Comparison of ENCODE assay signal across 14 cellular contexts in the genomic region with DNA sequence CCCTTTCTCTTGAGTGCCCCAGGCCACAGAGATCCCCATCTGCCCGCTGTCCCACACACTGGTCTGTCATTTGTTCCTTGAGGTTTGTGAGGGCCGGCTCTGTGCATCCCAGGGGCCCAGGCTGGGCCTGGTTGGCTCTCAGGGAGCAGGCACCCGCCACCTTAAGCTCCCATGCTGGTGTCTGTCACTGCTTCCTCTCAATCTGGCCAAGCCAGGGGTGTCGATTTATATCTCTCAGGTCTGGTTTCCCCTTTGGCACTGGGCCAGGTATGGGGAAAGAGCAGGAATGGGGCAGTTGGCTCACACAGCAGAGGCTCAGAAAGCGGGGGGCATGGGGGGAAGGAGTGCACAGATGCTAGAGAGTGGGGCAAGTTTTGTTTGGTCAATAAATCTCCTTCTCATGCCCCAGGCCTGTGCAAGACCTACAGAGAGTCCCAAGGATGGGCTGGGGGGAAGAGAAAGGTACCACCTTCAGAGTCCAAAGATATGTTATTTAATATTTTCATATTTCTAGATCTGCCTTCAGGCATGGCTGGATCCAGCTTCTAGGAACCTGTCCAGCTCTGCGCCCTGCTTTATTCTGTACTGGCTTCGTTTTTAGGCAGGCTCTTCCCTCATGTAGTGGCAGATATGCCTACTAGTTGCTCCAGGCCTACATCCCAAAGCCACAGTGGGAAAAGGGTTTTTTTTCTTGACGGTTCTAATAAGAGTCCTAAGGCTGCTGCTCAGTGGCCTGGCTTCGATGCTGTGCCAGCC. TPM values are rescaled to one million over a fixed set of nuclear protein-coding genes. Genes with fewer than 3 reads are reported as not detected.
A peak's percentile ranks its signal among the peaks of the same experiment; 100 is the strongest.
DNase-seq lines count a peak whose midpoint lies in the region; ATAC-seq and TF ChIP-seq lines count a peak whose summit lies in the region.
"Had no signal": no experiment of that assay in that cellular context is flagged by ENCODE, and none has a peak within 500 bp of the region (broad histone marks: within the 10 kb centered on the region; RNA-seq: fewer than 3 reads in every experiment).

No MANE protein-coding gene starts in this region.

- CTCF ChIA-PET in Calu3 (lab: Charles Lee), result interaction anchor here (1.7 kb wide), 1 partner anchor 27 kb away, joined by 3 read pairs; no protein-coding TSS in a partner anchor

- TF ChIP-seq POLR2A in uterus (IDR thresholded peaks at IDR 0.05), result no peak

- H3K9me3 ChIP-seq in CD4-positive, CD25-positive, alpha-beta regulatory T cell (ENCODE audit: control insufficient read depth in 2 of 2, low read length in 2 of 2), result no peaks in the 10 kb centered on the region
- H3K9me3 ChIP-seq in uterus, result no peaks in the 10 kb centered on the region
- H3K9me3 ChIP-seq: body of pancreas, right lobe of liver had no signal

- H3K9me3 Mint-ChIP-seq in CD4-positive, CD25-positive, alpha-beta regulatory T cell, result no peaks in the 10 kb centered on the region
- no peaks in the 10 kb centered on the region for H3K9me3 Mint-ChIP-seq in Calu3 (ENCODE audit: low read depth, unreplicated experiment)
- no peaks in the 10 kb centered on the region for H3K9me3 Mint-ChIP-seq in activated naive CD8-positive, alpha-beta T cell treated with anti-CD3 and anti-CD28 coated beads, Interleukin-2, amount 10 ng/mL, durations not matched to agents 7 days and 5 days
- H3K9me3 Mint-ChIP-seq: nephron had no signal

- no peak for ATAC-seq in CD4-positive, CD25-positive, alpha-beta regulatory T cell (ENCODE audit: low read depth in 2 of 2)
- ATAC-seq in activated naive CD8-positive, alpha-beta T cell treated with anti-CD3 and anti-CD28 coated beads, Interleukin-2, amount 10 ng/mL, durations not matched to agents 7 days and 5 days (ENCODE audit: low read depth), result no peak
- no peak for ATAC-seq in HG03565 (IDR thresholded peaks at IDR 0.05; ENCODE audit: unreplicated experiment)
- ATAC-seq: body of pancreas had no signal

- H3K27me3 ChIP-seq in CD4-positive, CD25-positive, alpha-beta regulatory T cell (ENCODE audit: control insufficient read depth, insufficient read depth, low read length), result no peaks in the 10 kb centered on the region
- no peaks in the 10 kb centered on the region for H3K27me3 ChIP-seq in uterus
- H3K27me3 ChIP-seq: body of pancreas, heart right ventricle, right lobe of liver had no signal

- POLR2A ChIA-PET in activated naive CD8-positive, alpha-beta T cell treated with anti-CD3 and anti-CD28 coated beads, Interleukin-2, amount 10 ng/mL, durations not matched to agents 7 days and 5 days (lab: Charles Lee), result interaction anchor here (0.7 kb wide), 1 partner anchor 18 kb away, joined by 3 read pairs; no protein-coding TSS in a partner anchor

- TF ChIP-seq CTCF in Calu3 (IDR thresholded peaks at IDR 0.05; ENCODE audit: unreplicated experiment) (no peak), GM10266 (IDR thresholded peaks at IDR 0.05; ENCODE audit: control insufficient read depth, insufficient read depth, low read depth, missing control alignments) (no peak), uterus (IDR thresholded peaks at IDR 0.05) (no peak)

- peaks cover 85% of the 10 kb centered on the region for H3K36me3 ChIP-seq in CD4-positive, CD25-positive, alpha-beta regulatory T cell (ENCODE audit: control insufficient read depth, insufficient read depth, low read length)
- no peaks in the 10 kb centered on the region for H3K36me3 ChIP-seq in uterus

- H3K36me3 Mint-ChIP-seq in CD4-positive, CD25-positive, alpha-beta regulatory T cell, result peaks cover 61% of the 10 kb centered on the region
- H3K36me3 Mint-ChIP-seq in Calu3 (ENCODE audit: insufficient read depth, unreplicated experiment), result peaks cover 40% of the 10 kb centered on the region
- H3K36me3 Mint-ChIP-seq in activated naive CD8-positive, alpha-beta T cell treated with anti-CD3 and anti-CD28 coated beads, Interleukin-2, amount 10 ng/mL, durations not matched to agents 7 days and 5 days, result peaks cover 63% of the 10 kb centered on the region

- H3K4me3 Mint-ChIP-seq in CD4-positive, CD25-positive, alpha-beta regulatory T cell, result no peak overlapping the region
- no peak overlapping the region for H3K4me3 Mint-ChIP-seq in Calu3 (ENCODE audit: low read depth, unreplicated experiment)
- no peak overlapping the region for H3K4me3 Mint-ChIP-seq in activated naive CD8-positive, alpha-beta T cell treated with anti-CD3 and anti-CD28 coated beads, Interleukin-2, amount 10 ng/mL, durations not matched to agents 7 days and 5 days
- H3K4me3 Mint-ChIP-seq: nephron had no signal

- DNase-seq in CD4-positive, CD25-positive, alpha-beta regulatory T cell, result no peak
- DNase-seq in Calu3 (peak; percentile 46), lung microvascular endothelial cell (ENCODE audit: low read depth in 2 of 2) (peak; percentile 25 to 54), GM10266 (ENCODE audit: extremely low spot score) (no peak), uterus (no peak)
- no peak for DNase-seq in activated naive CD8-positive, alpha-beta T cell treated with anti-CD3 and anti-CD28 coated beads, Interleukin-2, amount 10 ng/mL, durations not matched to agents 7 days and 5 days
- DNase-seq: heart right ventricle, NCI-H1105, NCI-H510A, right lobe of liver, RPMI8226 had no signal

- intact Hi-C loops in Calu3 (cut with micrococcal nuclease; ENCODE audit: unreplicated experiment) (no loop called here), uterus (cut with DNase I; ENCODE audit: low total_unique reads) (no loop called here)

- H3K4me3 ChIP-seq in CD4-positive, CD25-positive, alpha-beta regulatory T cell (ENCODE audit: low read depth, low read length), result no peak overlapping the region
- no peak overlapping the region for H3K4me3 ChIP-seq in uterus
- H3K4me3 ChIP-seq: body of pancreas, heart right ventricle, right lobe of liver had no signal

- peak overlapping the region; percentile 26 to 80 (median 67) for H3K27ac Mint-ChIP-seq in CD4-positive, CD25-positive, alpha-beta regulatory T cell
- H3K27ac Mint-ChIP-seq in Calu3 (ENCODE audit: unreplicated experiment), result no peak overlapping the region
- peak overlapping the region; percentile 70 for H3K27ac Mint-ChIP-seq in activated naive CD8-positive, alpha-beta T cell treated with anti-CD3 and anti-CD28 coated beads, Interleukin-2, amount 10 ng/mL, durations not matched to agents 7 days and 5 days

- no peaks in the 10 kb centered on the region for H3K4me1 ChIP-seq in CD4-positive, CD25-positive, alpha-beta regulatory T cell (ENCODE audit: control insufficient read depth, insufficient read depth, low read length, poor library complexity, severe bottlenecking)
- no peaks in the 10 kb centered on the region for H3K4me1 ChIP-seq in uterus
- H3K4me1 ChIP-seq: body of pancreas, right lobe of liver had no signal

- BruUV-seq in Calu3 (replicated peaks; lab: Mats Ljungman, UMichigan), result no TSS peak

- H3K4me1 Mint-ChIP-seq in CD4-positive, CD25-positive, alpha-beta regulatory T cell, result peaks cover 0 to 11% (median 8%) of the 10 kb centered on the region in 4 donors
- H3K4me1 Mint-ChIP-seq in Calu3 (ENCODE audit: low read depth, unreplicated experiment), result no peaks in the 10 kb centered on the region
- peaks cover 13% of the 10 kb centered on the region for H3K4me1 Mint-ChIP-seq in activated naive CD8-positive, alpha-beta T cell treated with anti-CD3 and anti-CD28 coated beads, Interleukin-2, amount 10 ng/mL, durations not matched to agents 7 days and 5 days

- no peaks in the 10 kb centered on the region for H3K27me3 Mint-ChIP-seq in CD4-positive, CD25-positive, alpha-beta regulatory T cell
- H3K27me3 Mint-ChIP-seq in Calu3 (ENCODE audit: unreplicated experiment), result no peaks in the 10 kb centered on the region
- no peaks in the 10 kb centered on the region for H3K27me3 Mint-ChIP-seq in activated naive CD8-positive, alpha-beta T cell treated with anti-CD3 and anti-CD28 coated beads, Interleukin-2, amount 10 ng/mL, durations not matched to agents 7 days and 5 days

- no peak overlapping the region for H3K27ac ChIP-seq in CD4-positive, CD25-positive, alpha-beta regulatory T cell (ENCODE audit: insufficient read depth, low read length, poor library complexity, severe bottlenecking)
- H3K27ac ChIP-seq in uterus, result no peak overlapping the region
- H3K27ac ChIP-seq: body of pancreas, right lobe of liver had no signal

RNA-seq across cellular contexts. Expression of a gene that starts 34.3 kb away (rescaled TPM):
- 160 TPM for total RNA-seq in CD4-positive, CD25-positive, alpha-beta regulatory T cell
- polyA plus RNA-seq in CD4-positive, CD25-positive, alpha-beta regulatory T cell, result 10 to 100 TPM; 21.2 to 32.4 (median 25.8) TPM
- 99.0 and 108 TPM in 2 replicates for total RNA-seq in Calu3 (2022)
- 100 to 1,000 TPM; 215 TPM for total RNA-seq in activated naive CD8-positive, alpha-beta T cell treated with anti-CD3 and anti-CD28 coated beads, Interleukin-2, amount 10 ng/mL, durations not matched to agents 7 days and 5 days
- total RNA-seq in lung microvascular endothelial cell, result 10.5 and 14.8 TPM in 2 replicates
- 100 to 1,000 TPM in 1 of 4 donors, 10 to 100 TPM in 2, 1 to 10 TPM in 1; 9.4 to 137 (median 45.4) TPM for total RNA-seq in uterus

RNA-seq across cellular contexts. Expression of a gene that starts 53.9 kb away (rescaled TPM):
- 63.1 TPM for total RNA-seq in CD4-positive, CD25-positive, alpha-beta regulatory T cell
- 10 to 100 TPM; 34.3 to 50.7 (median 37.3) TPM for polyA plus RNA-seq in CD4-positive, CD25-positive, alpha-beta regulatory T cell
- total RNA-seq in Calu3 (2022) (not detected in 2 replicates), lung microvascular endothelial cell (under 0.01 TPM in 2 replicates), uterus (under 1 TPM in 2 of 4 donors, not detected in 2; 0.21 to 0.46 TPM)
- 10 to 100 TPM; 27.2 to 27.5 TPM for total RNA-seq in activated naive CD8-positive, alpha-beta T cell treated with anti-CD3 and anti-CD28 coated beads, Interleukin-2, amount 10 ng/mL, durations not matched to agents 7 days and 5 days

Comparison
In these comparisons a context has a peak if more than half of its experiments do, and no peak if none do; other contexts are left out.
1. DNase-seq: peak in Calu3 (single experiment) and lung microvascular endothelial cell (2 of 2); none in CD4-positive, CD25-positive, alpha-beta regulatory T cell (0 of 3), activated naive CD8-positive, alpha-beta T cell treated with anti-CD3 and anti-CD28 coated beads, Interleukin-2, amount 10 ng/mL, durations not matched to agents 7 days and 5 days (single experiment), GM10266 (single experiment) and uterus (0 of 2).
2. RNA of a gene that starts 53.9 kb away (total RNA-seq): 63.1 TPM in CD4-positive, CD25-positive, alpha-beta regulatory T cell (single experiment) and 27.2 to 27.5 TPM in activated naive CD8-positive, alpha-beta T cell treated with anti-CD3 and anti-CD28 coated beads, Interleukin-2, amount 10 ng/mL, durations not matched to agents 7 days and 5 days; 0.21 to 0.46 TPM in uterus, not detected in Calu3 and under 0.01 TPM in lung microvascular endothelial cell; every median in the first group is over 10 times any median in the second.